31 cellular contexts compared by ENCODE assay signal in genomic region chr6:169966312-169967181, GRCh38.
DNase-seq lines count a peak whose midpoint lies in the region; ATAC-seq and TF ChIP-seq lines count a peak whose summit lies in the region.
"Had no signal": no experiment of that assay in that cellular context is flagged by ENCODE, and none has a peak within 500 bp of the region (broad histone marks: within the 10 kb centered on the region; RNA-seq: fewer than 3 reads in every experiment).

No MANE protein-coding gene starts in this region.

- H3K9me3 ChIP-seq in CD8-positive, alpha-beta memory T cell (ENCODE audit: low read length) = no peaks in the 10 kb centered on the region
- H3K9me3 ChIP-seq: adrenal gland had no signal

- no peak overlapping the region for H3K27ac ChIP-seq in CD8-positive, alpha-beta memory T cell (ENCODE audit: low read depth, low read length)
- H3K27ac ChIP-seq: adrenal gland, skin epidermis, WERI-Rb-1 had no signal

- CTCF ChIA-PET in CD8-positive, alpha-beta memory T cell (lab: Charles Lee) = no interaction called here

- no peak for ATAC-seq in activated T-cell treated with anti-CD3 and anti-CD28 coated beads, Interleukin-2, amount 50 U/mL, for 4 hours
- no peak for ATAC-seq in central memory CD8-positive, alpha-beta T cell (replicated peaks; ENCODE audit: extremely low read depth, poor library complexity, severe bottlenecking)
- no peak for ATAC-seq in HG03442 (IDR thresholded peaks at IDR 0.05; ENCODE audit: unreplicated experiment)
- ATAC-seq: K562, left ventricle myocardium superior had no signal

- POLR2A ChIA-PET in CD8-positive, alpha-beta memory T cell (lab: Charles Lee) = no interaction called here

- H3K27me3 Mint-ChIP-seq in activated T-cell treated with anti-CD3 and anti-CD28 coated beads, Interleukin-2, amount 50 U/mL, for 4 hours (ENCODE audit: low read depth) = peaks cover 5% of the 10 kb centered on the region
- H3K27me3 Mint-ChIP-seq in central memory CD8-positive, alpha-beta T cell = peaks cover 42% of the 10 kb centered on the region
- H3K27me3 Mint-ChIP-seq in type B pancreatic cell = peaks cover 23% of the 10 kb centered on the region
- H3K27me3 Mint-ChIP-seq in CD8-positive, alpha-beta memory T cell = peaks cover 3 to 21% of the 10 kb centered on the region in 2 donors

- no peaks in the 10 kb centered on the region for H3K36me3 ChIP-seq in CD8-positive, alpha-beta memory T cell (ENCODE audit: insufficient read depth, low read length)
- H3K36me3 ChIP-seq: adrenal gland, WERI-Rb-1 had no signal

- no peak overlapping the region for H3K4me3 ChIP-seq in CD8-positive, alpha-beta memory T cell (ENCODE audit: low read length)
- H3K4me3 ChIP-seq: adrenal gland, K562, skin epidermis had no signal

- peaks cover 3% of the 10 kb centered on the region for H3K4me1 Mint-ChIP-seq in activated T-cell treated with anti-CD3 and anti-CD28 coated beads, Interleukin-2, amount 50 U/mL, for 4 hours (ENCODE audit: low read depth)
- no peaks in the 10 kb centered on the region for H3K4me1 Mint-ChIP-seq in central memory CD8-positive, alpha-beta T cell
- no peaks in the 10 kb centered on the region for H3K4me1 Mint-ChIP-seq in type B pancreatic cell (ENCODE audit: unreplicated experiment)
- H3K4me1 Mint-ChIP-seq in CD8-positive, alpha-beta memory T cell = peaks cover 0 to under 1% (median 0%) of the 10 kb centered on the region in 3 donors

- H3K4me1 ChIP-seq in CD8-positive, alpha-beta memory T cell (ENCODE audit: insufficient read depth, low read length) = no peaks in the 10 kb centered on the region
- H3K4me1 ChIP-seq: adrenal gland had no signal

- DNase-seq in activated T-cell treated with anti-CD3 and anti-CD28 coated beads, Interleukin-2, amount 50 U/mL, for 1 hour = peak; percentile 2
- DNase-seq in activated T-cell treated with anti-CD3 and anti-CD28 coated beads, Interleukin-2, amount 50 U/mL, for 4 hours = no peak
- peak; percentile 6 to 10 for DNase-seq in central memory CD8-positive, alpha-beta T cell (ENCODE audit: low spot score in 2 of 2)
- DNase-seq in mucosa of gallbladder (ENCODE audit: low spot score) = peak; percentile 6
- peak; percentile 49 for DNase-seq in type B pancreatic cell (ENCODE audit: extremely low spot score, unreplicated experiment)
- DNase-seq in pons (ENCODE audit: low spot score) = no peak
- DNase-seq in CD8-positive, alpha-beta memory T cell = no peak
- DNase-seq: ACHN; activated naive CD4-positive, alpha-beta T cell; effector memory CD4-positive, alpha-beta T cell; foreskin melanocyte; HFFc6; hippocampal formation; immature natural killer cell; left ventricle myocardium superior; NCI-H1417; NCI-H2081; NCI-H345; NCI-H774; nephron progenitor cell; stimulated activated CD4-positive, alpha-beta T cell treated with anti-CD3 and anti-CD28 coated beads, Interleukin-1b, Interleukin-23, amount 100 ng/mL, for 48 hours; substantia nigra; T-helper 9 cell; WERI-Rb-1 had no signal

- no peak overlapping the region for H3K4me3 Mint-ChIP-seq in activated T-cell treated with anti-CD3 and anti-CD28 coated beads, Interleukin-2, amount 50 U/mL, for 4 hours
- H3K4me3 Mint-ChIP-seq in central memory CD8-positive, alpha-beta T cell = no peak overlapping the region
- no peak overlapping the region for H3K4me3 Mint-ChIP-seq in type B pancreatic cell
- no peak overlapping the region for H3K4me3 Mint-ChIP-seq in CD8-positive, alpha-beta memory T cell
- H3K4me3 Mint-ChIP-seq: activated T-cell treated with anti-CD3 and anti-CD28 coated beads, Interleukin-2, amount 50 U/mL, for 24 hours; brain; HFFc6; immature natural killer cell; nephron progenitor cell had no signal

- TF ChIP-seq CTCF in type B pancreatic cell (conservative IDR thresholded peaks at IDR 0.05) = no peak

- no peak overlapping the region for H3K27ac Mint-ChIP-seq in central memory CD8-positive, alpha-beta T cell (ENCODE audit: low read depth)
- H3K27ac Mint-ChIP-seq in type B pancreatic cell = no peak overlapping the region
- H3K27ac Mint-ChIP-seq in CD8-positive, alpha-beta memory T cell = no peak overlapping the region
- H3K27ac Mint-ChIP-seq: activated T-cell treated with anti-CD3 and anti-CD28 coated beads, Interleukin-2, amount 50 U/mL, for 24 hours; brain; HFFc6; immature natural killer cell; nephron progenitor cell; progenitor cell of endocrine pancreas had no signal

- no peaks in the 10 kb centered on the region for H3K9me3 Mint-ChIP-seq in activated T-cell treated with anti-CD3 and anti-CD28 coated beads, Interleukin-2, amount 50 U/mL, for 4 hours
- no peaks in the 10 kb centered on the region for H3K9me3 Mint-ChIP-seq in central memory CD8-positive, alpha-beta T cell
- H3K9me3 Mint-ChIP-seq in type B pancreatic cell = no peaks in the 10 kb centered on the region
- H3K9me3 Mint-ChIP-seq in CD8-positive, alpha-beta memory T cell = no peaks in the 10 kb centered on the region
- H3K9me3 Mint-ChIP-seq: activated T-cell treated with anti-CD3 and anti-CD28 coated beads, Interleukin-2, amount 50 U/mL, for 24 hours; immature natural killer cell had no signal

- H3K27me3 ChIP-seq in CD8-positive, alpha-beta memory T cell (ENCODE audit: insufficient read depth, low read length, poor library complexity, severe bottlenecking) = peaks cover 1% of the 10 kb centered on the region

- no peaks in the 10 kb centered on the region for H3K36me3 Mint-ChIP-seq in activated T-cell treated with anti-CD3 and anti-CD28 coated beads, Interleukin-2, amount 50 U/mL, for 4 hours (ENCODE audit: insufficient read depth)
- no peaks in the 10 kb centered on the region for H3K36me3 Mint-ChIP-seq in central memory CD8-positive, alpha-beta T cell (ENCODE audit: insufficient read depth)
- no peaks in the 10 kb centered on the region for H3K36me3 Mint-ChIP-seq in type B pancreatic cell
- H3K36me3 Mint-ChIP-seq in CD8-positive, alpha-beta memory T cell = no peaks in the 10 kb centered on the region
- H3K36me3 Mint-ChIP-seq: brain had no signal

Comparison
In these comparisons a context has a peak if more than half of its experiments do, and no peak if none do; other contexts are left out.
1. DNase-seq: peak in activated T-cell treated with anti-CD3 and anti-CD28 coated beads, Interleukin-2, amount 50 U/mL, for 1 hour (single experiment), central memory CD8-positive, alpha-beta T cell (2 of 2), mucosa of gallbladder (single experiment) and type B pancreatic cell (single experiment); none in activated T-cell treated with anti-CD3 and anti-CD28 coated beads, Interleukin-2, amount 50 U/mL, for 4 hours (single experiment), pons (single experiment) and CD8-positive, alpha-beta memory T cell (0 of 5).